17 cellular contexts compared by ENCODE assay signal in genomic region chr13:112908342-112908741, GRCh38.
"Had no signal": no experiment of that assay in that cellular context is flagged by ENCODE, and none has a peak within 500 bp of the region (broad histone marks: within the 10 kb centered on the region; RNA-seq: fewer than 3 reads in every experiment).

No MANE protein-coding gene starts in this region.

- H3K27me3 Mint-ChIP-seq: activated CD4-positive, alpha-beta T cell treated with anti-CD3 and anti-CD28 coated beads, Interleukin-2, amount 10 ng/mL, durations not matched to agents 7 days and 5 days had no signal

- H3K4me3 ChIP-seq: esophagus squamous epithelium, sigmoid colon, spleen, thoracic aorta, upper lobe of right lung had no signal

- H3K4me3 Mint-ChIP-seq: activated CD4-positive, alpha-beta T cell treated with anti-CD3 and anti-CD28 coated beads, Interleukin-2, amount 10 ng/mL, durations not matched to agents 7 days and 5 days; activated naive CD8-positive, alpha-beta T cell treated with anti-CD3 and anti-CD28 coated beads, Interleukin-2, amount 10 ng/mL, durations not matched to agents 7 days and 5 days; activated T-helper 1 cell treated with anti-CD3 and anti-CD28 coated beads, Interleukin-12 subunit alpha, Interleukin-12 subunit beta, Interleukin-2, Interleukin-4 antibody, amounts not matched to agents 30 ng/mL and 10 ng/mL and 1 ng/mL, durations not matched to agents 14 hours and 24 hours and 36 hours; brain; WTC11 had no signal

- H3K9me3 ChIP-seq: thoracic aorta, upper lobe of right lung had no signal

- H3K36me3 ChIP-seq: esophagus squamous epithelium, sigmoid colon, spleen, thoracic aorta, upper lobe of right lung had no signal

- H3K4me1 ChIP-seq: sigmoid colon had no signal

- ATAC-seq: upper lobe of right lung, WTC11 had no signal

- FAIRE-seq: endothelial cell of umbilical vein had no signal

- H3K27ac ChIP-seq: esophagus squamous epithelium, sigmoid colon, spleen, thoracic aorta, upper lobe of right lung had no signal

- H3K27ac Mint-ChIP-seq: activated CD4-positive, alpha-beta T cell treated with anti-CD3 and anti-CD28 coated beads, Interleukin-2, amount 10 ng/mL, durations not matched to agents 7 days and 5 days; activated naive CD8-positive, alpha-beta T cell treated with anti-CD3 and anti-CD28 coated beads, Interleukin-2, amount 10 ng/mL, durations not matched to agents 7 days and 5 days; activated T-helper 1 cell treated with anti-CD3 and anti-CD28 coated beads, Interleukin-12 subunit alpha, Interleukin-12 subunit beta, Interleukin-2, Interleukin-4 antibody, amounts not matched to agents 30 ng/mL and 10 ng/mL and 1 ng/mL, durations not matched to agents 14 hours and 24 hours and 36 hours had no signal

- DNase-seq: activated CD4-positive, alpha-beta T cell treated with anti-CD3 and anti-CD28 coated beads, Interleukin-2, amount 10 ng/mL, durations not matched to agents 7 days and 5 days; activated CD8-positive, alpha-beta memory T cell treated with anti-CD3 and anti-CD28 coated beads for 24 hours; activated naive CD8-positive, alpha-beta T cell treated with anti-CD3 and anti-CD28 coated beads, Interleukin-2, amount 10 ng/mL, durations not matched to agents 7 days and 5 days; cortex of kidney; effector CD8-positive, alpha-beta T cell; esophagus squamous epithelium; glutamatergic neuron; hypothalamus; mesendoderm; spleen; upper lobe of right lung had no signal

- H3K36me3 Mint-ChIP-seq: activated naive CD8-positive, alpha-beta T cell treated with anti-CD3 and anti-CD28 coated beads, Interleukin-2, amount 10 ng/mL, durations not matched to agents 7 days and 5 days had no signal

- H3K4me1 Mint-ChIP-seq: activated CD4-positive, alpha-beta T cell treated with anti-CD3 and anti-CD28 coated beads, Interleukin-2, amount 10 ng/mL, durations not matched to agents 7 days and 5 days; activated naive CD8-positive, alpha-beta T cell treated with anti-CD3 and anti-CD28 coated beads, Interleukin-2, amount 10 ng/mL, durations not matched to agents 7 days and 5 days had no signal
